ENCODE assay signal across 8 cellular contexts in genomic region chr3:88180398-88180999, GRCh38. TPM values are rescaled to one million over a fixed set of nuclear protein-coding genes. Genes with fewer than 3 reads are reported as not detected.
A peak's percentile ranks its signal among the peaks of the same experiment; 100 is the strongest.
DNase-seq lines count a peak whose midpoint lies in the region; ATAC-seq and TF ChIP-seq lines count a peak whose summit lies in the region.

No MANE protein-coding gene starts in this region.

- H3K9me3 Mint-ChIP-seq in effector memory CD8-positive, alpha-beta T cell: peaks cover 0 to 9% of the 10 kb centered on the region in 2 donors

- peak; percentile 40 for TF ChIP-seq CTCF in smooth muscle cell (IDR thresholded peaks at IDR 0.05; ENCODE audit: borderline replicate concordance, insufficient read depth, poor library complexity, severe bottlenecking)

- no peaks in the 10 kb centered on the region for H3K36me3 ChIP-seq in smooth muscle cell (ENCODE audit: low read depth)

- no peaks in the 10 kb centered on the region for H3K36me3 Mint-ChIP-seq in effector memory CD8-positive, alpha-beta T cell (ENCODE audit: insufficient read depth)

- H3K4me1 ChIP-seq in smooth muscle cell (ENCODE audit: low read depth): no peaks in the 10 kb centered on the region

- DNase-seq in COR-L47 (lab: John Stamatoyannopoulos, UW): peak; percentile 1
- DNase-seq in NOMO-1 treated with DMSO at 0.1 percent for 48 hours (lab: John Stamatoyannopoulos, UW; ENCODE audit: unreplicated experiment): peak; percentile 62
- DNase-seq in effector memory CD8-positive, alpha-beta T cell: peak; percentile 16 to 37 (median 18)
- DNase-seq in smooth muscle cell (lab: John Stamatoyannopoulos, UW; ENCODE audit: unreplicated experiment): no peak
- DNase-seq in NCI-H2029 (lab: John Stamatoyannopoulos, UW): no peak
- DNase-seq in stimulated activated naive CD4-positive, alpha-beta T cell treated with Interleukin-2 at 50 U/mL for 16 hours (lab: John Stamatoyannopoulos, UW): no peak

- H3K4me3 Mint-ChIP-seq in effector memory CD8-positive, alpha-beta T cell: no peak overlapping the region

- peaks cover 4% of the 10 kb centered on the region in 2 donors for H3K4me1 Mint-ChIP-seq in effector memory CD8-positive, alpha-beta T cell (ENCODE audit: low read depth in 2 of 2)

- no peak overlapping the region for H3K9ac ChIP-seq in smooth muscle cell (ENCODE audit: low read depth)

- no peaks in the 10 kb centered on the region for H3F3A ChIP-seq in smooth muscle cell (ENCODE audit: low read depth)

- WGBS in smooth muscle cell (ENCODE audit: low lambda C conversion rate): 66% methylated on average over 4 of the region's 4 CpGs

- ATAC-seq in GM18505 (IDR thresholded peaks at IDR 0.05; ENCODE audit: unreplicated experiment) (peak; percentile 86), HG02852 (IDR thresholded peaks at IDR 0.05; ENCODE audit: unreplicated experiment) (peak; percentile 95)
- ATAC-seq in effector memory CD8-positive, alpha-beta T cell (replicated peaks): peak; percentile 41

- H3K27ac Mint-ChIP-seq in effector memory CD8-positive, alpha-beta T cell: no peak overlapping the region

- H3K4me3 ChIP-seq in smooth muscle cell: no peak overlapping the region

- no peaks in the 10 kb centered on the region for H3K27me3 Mint-ChIP-seq in effector memory CD8-positive, alpha-beta T cell

- H3K9me3 ChIP-seq in smooth muscle cell (replicated peaks; ENCODE audit: low read depth): no peaks in the 10 kb centered on the region

- no peaks in the 10 kb centered on the region for H4K20me1 ChIP-seq in smooth muscle cell (ENCODE audit: low read depth)

- no peaks in the 10 kb centered on the region for H3K27me3 ChIP-seq in smooth muscle cell (ENCODE audit: low read depth)

- H3K79me2 ChIP-seq in smooth muscle cell (ENCODE audit: low read depth): no peaks in the 10 kb centered on the region

- TF ChIP-seq POLR2A in GM18505 (IDR thresholded peaks at IDR 0.05; ENCODE audit: borderline replicate concordance, extremely low read depth, insufficient read depth, insufficient read length): no peak

- H3K27ac ChIP-seq in smooth muscle cell (ENCODE audit: low read depth): no peak overlapping the region

- no peak overlapping the region for H2AFZ ChIP-seq in smooth muscle cell (ENCODE audit: low read depth)

- no peak overlapping the region for H3K4me2 ChIP-seq in smooth muscle cell

RNA-seq across cellular contexts. Expression of gene C3orf38, which starts 30.7 kb away (rescaled TPM):
- total RNA-seq in smooth muscle cell: 26.3 and 36.9 TPM in 2 replicates
- 15.7 and 21.0 TPM in 2 replicates for polyA plus RNA-seq in smooth muscle cell

Comparison
In these comparisons a context has a peak if more than half of its experiments do, and no peak if none do; other contexts are left out.
1. DNase-seq: peak in COR-L47 (single experiment), NOMO-1 treated with DMSO at 0.1 percent for 48 hours (single experiment) and effector memory CD8-positive, alpha-beta T cell (3 of 3); none in smooth muscle cell (single experiment), NCI-H2029 (single experiment) and stimulated activated naive CD4-positive, alpha-beta T cell treated with Interleukin-2 at 50 U/mL for 16 hours (single experiment).
2. ATAC-seq: peak in every context shown above with its lines; median percentile 95 in HG02852; 86 in GM18505; 41 in effector memory CD8-positive, alpha-beta T cell.